In genomic region chr1:16163882-16164820, GRCh38 we compare ENCODE assay signal across 9 cellular contexts. TPM values are rescaled to one million over a fixed set of nuclear protein-coding genes. Genes with fewer than 3 reads are reported as not detected.
A peak's percentile ranks its signal among the peaks of the same experiment; 100 is the strongest.
DNase-seq lines count a peak whose midpoint lies in the region; ATAC-seq and TF ChIP-seq lines count a peak whose summit lies in the region.
"Had no signal": no experiment of that assay in that cellular context is flagged by ENCODE, and none has a peak within 500 bp of the region (broad histone marks: within the 10 kb centered on the region; RNA-seq: fewer than 3 reads in every experiment).

No MANE protein-coding gene starts in this region.

- H3K4me3 ChIP-seq in MG63 (no peak overlapping the region), stomach (no peak overlapping the region)

- H3K27ac Mint-ChIP-seq in WTC11: peak overlapping the region; percentile 72

- DNase-seq in COR-L47 (lab: John Stamatoyannopoulos, UW) (peak; percentile 87), MG63 (peak; percentile 91), WTC11 (ENCODE audit: low spot score) (no peak), kidney glomerular epithelial cell (lab: John Stamatoyannopoulos, UW) (peak; percentile 96), 8988T (no peak), stomach (no peak)

- H3K27me3 ChIP-seq in MG63 (no peaks in the 10 kb centered on the region), stomach (peaks cover 0 to 8% (median 0%) of the 10 kb centered on the region in 3 donors)

- TF ChIP-seq CTCF in WTC11 (IDR thresholded peaks at IDR 0.05): no peak
- TF ChIP-seq CTCF in stomach (IDR thresholded peaks at IDR 0.05): no peak

- TF ChIP-seq POLR2A in stomach (IDR thresholded peaks at IDR 0.05): no peak

- H3K27ac ChIP-seq in stomach: peak overlapping the region in 2 of 5 donors; percentile 2 to 43

- WGBS in stomach, 5 donors: 59 to 69% (median 62%) methylated on average over 16 of the region's 16 CpGs

- no peaks in the 10 kb centered on the region for H3K36me3 Mint-ChIP-seq in WTC11
- H3K36me3 Mint-ChIP-seq: IgD-negative memory B cell had no signal

- CTCF ChIA-PET in WTC11 (lab: Charles Lee): interaction anchor here (0.6 to 4.3 kb wide), 7 partner anchors 17 to 91 kb away, joined by 3 to 28 read pairs (median 5); partner anchors contain the start of gene FAM131C

- H3K4me1 ChIP-seq in stomach: peaks cover 13 to 53% (median 37%) of the 10 kb centered on the region in 4 donors

- no peaks in the 10 kb centered on the region for H3K9me3 Mint-ChIP-seq in WTC11
- H3K9me3 Mint-ChIP-seq: IgD-negative memory B cell had no signal

- no peak overlapping the region for H3K4me3 Mint-ChIP-seq in WTC11

- peaks cover 7% of the 10 kb centered on the region; the same call in 1 of the 2 replicates for H3K27me3 Mint-ChIP-seq in WTC11 (ENCODE audit: low read depth)
- H3K27me3 Mint-ChIP-seq: IgD-negative memory B cell had no signal

- no peak for TF ChIP-seq EP300 in stomach (IDR thresholded peaks at IDR 0.05)

- no peaks in the 10 kb centered on the region for H3K36me3 ChIP-seq in MG63
- H3K36me3 ChIP-seq in stomach: no peaks in the 10 kb centered on the region

- peaks cover 56% of the 10 kb centered on the region for H3K4me1 Mint-ChIP-seq in WTC11

- H3K9me3 ChIP-seq in MG63 (no peaks in the 10 kb centered on the region), stomach (no peaks in the 10 kb centered on the region)

- intact Hi-C loops in stomach (cut with DNase I; ENCODE audit: low total_unique reads): no loop called here

- ATAC-seq in WTC11 (no peak), GM18909 (IDR thresholded peaks at IDR 0.05; ENCODE audit: poor library complexity, unreplicated experiment) (no peak), GM18502 (IDR thresholded peaks at IDR 0.05; ENCODE audit: poor library complexity, unreplicated experiment) (no peak)

- POLR2A ChIA-PET in WTC11 (lab: Charles Lee): interaction anchor here (0.6 to 1.0 kb wide), 2 partner anchors 7 to 17 kb away, joined by 3 to 4 read pairs; no protein-coding TSS in a partner anchor

TF ChIP-seq in WTC11, 78 proteins besides CTCF, POLR2A, EP300 and RAD21 (continues in another document):
- TF ChIP-seq KAT7 (CRISPR knock-in tag; IDR thresholded peaks at IDR 0.05; ENCODE audit: borderline replicate concordance): no peak
- no peak for TF ChIP-seq JAZF1 (CRISPR knock-in tag; IDR thresholded peaks at IDR 0.05)
- peak; percentile 99 for TF ChIP-seq HMGA2 (CRISPR knock-in tag; IDR thresholded peaks at IDR 0.05)
- TF ChIP-seq CREM (CRISPR knock-in tag; IDR thresholded peaks at IDR 0.05): no peak
- TF ChIP-seq ELF4 (CRISPR knock-in tag; IDR thresholded peaks at IDR 0.05; ENCODE audit: low read depth): no peak
- no peak for TF ChIP-seq PRDM15 (CRISPR knock-in tag; IDR thresholded peaks at IDR 0.05)
- TF ChIP-seq, protein P1, sequence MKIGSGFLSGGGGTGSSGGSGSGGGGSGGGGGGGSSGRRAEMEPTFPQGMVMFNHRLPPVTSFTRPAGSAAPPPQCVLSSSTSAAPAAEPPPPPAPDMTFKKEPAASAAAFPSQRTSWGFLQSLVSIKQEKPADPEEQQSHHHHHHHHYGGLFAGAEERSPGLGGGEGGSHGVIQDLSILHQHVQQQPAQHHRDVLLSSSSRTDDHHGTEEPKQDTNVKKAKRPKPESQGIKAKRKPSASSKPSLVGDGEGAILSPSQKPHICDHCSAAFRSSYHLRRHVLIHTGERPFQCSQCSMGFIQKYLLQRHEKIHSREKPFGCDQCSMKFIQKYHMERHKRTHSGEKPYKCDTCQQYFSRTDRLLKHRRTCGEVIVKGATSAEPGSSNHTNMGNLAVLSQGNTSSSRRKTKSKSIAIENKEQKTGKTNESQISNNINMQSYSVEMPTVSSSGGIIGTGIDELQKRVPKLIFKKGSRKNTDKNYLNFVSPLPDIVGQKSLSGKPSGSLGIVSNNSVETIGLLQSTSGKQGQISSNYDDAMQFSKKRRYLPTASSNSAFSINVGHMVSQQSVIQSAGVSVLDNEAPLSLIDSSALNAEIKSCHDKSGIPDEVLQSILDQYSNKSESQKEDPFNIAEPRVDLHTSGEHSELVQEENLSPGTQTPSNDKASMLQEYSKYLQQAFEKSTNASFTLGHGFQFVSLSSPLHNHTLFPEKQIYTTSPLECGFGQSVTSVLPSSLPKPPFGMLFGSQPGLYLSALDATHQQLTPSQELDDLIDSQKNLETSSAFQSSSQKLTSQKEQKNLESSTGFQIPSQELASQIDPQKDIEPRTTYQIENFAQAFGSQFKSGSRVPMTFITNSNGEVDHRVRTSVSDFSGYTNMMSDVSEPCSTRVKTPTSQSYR (CRISPR knock-in tag; IDR thresholded peaks at IDR 0.05): no peak
- no peak for TF ChIP-seq ZBTB21 (CRISPR knock-in tag; IDR thresholded peaks at IDR 0.05; ENCODE audit: borderline replicate concordance)
- TF ChIP-seq, protein P2, sequence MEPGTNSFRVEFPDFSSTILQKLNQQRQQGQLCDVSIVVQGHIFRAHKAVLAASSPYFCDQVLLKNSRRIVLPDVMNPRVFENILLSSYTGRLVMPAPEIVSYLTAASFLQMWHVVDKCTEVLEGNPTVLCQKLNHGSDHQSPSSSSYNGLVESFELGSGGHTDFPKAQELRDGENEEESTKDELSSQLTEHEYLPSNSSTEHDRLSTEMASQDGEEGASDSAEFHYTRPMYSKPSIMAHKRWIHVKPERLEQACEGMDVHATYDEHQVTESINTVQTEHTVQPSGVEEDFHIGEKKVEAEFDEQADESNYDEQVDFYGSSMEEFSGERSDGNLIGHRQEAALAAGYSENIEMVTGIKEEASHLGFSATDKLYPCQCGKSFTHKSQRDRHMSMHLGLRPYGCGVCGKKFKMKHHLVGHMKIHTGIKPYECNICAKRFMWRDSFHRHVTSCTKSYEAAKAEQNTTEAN (CRISPR knock-in tag; IDR thresholded peaks at IDR 0.05): no peak
- TF ChIP-seq TEAD4 (CRISPR knock-in tag; IDR thresholded peaks at IDR 0.05): no peak
- no peak for TF ChIP-seq NR3C1 (CRISPR knock-in tag; conservative IDR thresholded peaks at IDR 0.05; ENCODE audit: low read depth)
- TF ChIP-seq, protein P3, sequence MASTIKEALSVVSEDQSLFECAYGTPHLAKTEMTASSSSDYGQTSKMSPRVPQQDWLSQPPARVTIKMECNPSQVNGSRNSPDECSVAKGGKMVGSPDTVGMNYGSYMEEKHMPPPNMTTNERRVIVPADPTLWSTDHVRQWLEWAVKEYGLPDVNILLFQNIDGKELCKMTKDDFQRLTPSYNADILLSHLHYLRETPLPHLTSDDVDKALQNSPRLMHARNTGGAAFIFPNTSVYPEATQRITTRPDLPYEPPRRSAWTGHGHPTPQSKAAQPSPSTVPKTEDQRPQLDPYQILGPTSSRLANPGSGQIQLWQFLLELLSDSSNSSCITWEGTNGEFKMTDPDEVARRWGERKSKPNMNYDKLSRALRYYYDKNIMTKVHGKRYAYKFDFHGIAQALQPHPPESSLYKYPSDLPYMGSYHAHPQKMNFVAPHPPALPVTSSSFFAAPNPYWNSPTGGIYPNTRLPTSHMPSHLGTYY (CRISPR knock-in tag; IDR thresholded peaks at IDR 0.05): no peak
- peak; percentile 62; the same call in 1 of the 2 replicates for TF ChIP-seq GABPB1 (CRISPR knock-in tag; IDR thresholded peaks at IDR 0.05)
- TF ChIP-seq CBFB (CRISPR knock-in tag; IDR thresholded peaks at IDR 0.05; ENCODE audit: low read depth): no peak
- no peak for TF ChIP-seq ESRRA (CRISPR knock-in tag; IDR thresholded peaks at IDR 0.05; ENCODE audit: borderline replicate concordance)

RNA-seq across cellular contexts. Expression of gene EPHA2, which starts 8.3 kb away (rescaled TPM):
- 68.4 and 80.5 TPM in 2 replicates for total RNA-seq in MG63 (2014; rRNA removed; shearing (Covaris generic); ENCODE audit: low replicate concordance)
- 31.4 to 44.4 TPM (median 31.7 TPM) in 3 replicates for total RNA-seq in WTC11 (2021)
- 100 to 1,000 TPM in 1 of 5 donors, 10 to 100 TPM in 3, 1 to 10 TPM in 1; 6.7 to 200 (median 42.7) TPM for total RNA-seq in stomach
- polyA plus RNA-seq in stomach: 10 to 100 TPM in 2 of 3 donors, 1 to 10 TPM in 1; 4.6 to 30.4 (median 11.0) TPM
- polyA plus RNA-seq: IgD-negative memory B cell had no signal

RNA-seq across cellular contexts. Expression of gene ARHGEF19, which starts 48.3 kb away (rescaled TPM):
- 20.4 and 36.3 TPM in 2 replicates for total RNA-seq in MG63 (2014; rRNA removed; shearing (Covaris generic); ENCODE audit: low replicate concordance)
- total RNA-seq in WTC11 (2021): 51.1 to 53.1 TPM (median 52.9 TPM) in 3 replicates
- total RNA-seq in stomach: 10 to 100 TPM in 2 of 5 donors, 1 to 10 TPM in 3; 3.5 to 17.4 (median 8.1) TPM
- polyA plus RNA-seq in stomach: 10 to 100 TPM in 1 of 3 donors, 1 to 10 TPM in 2; 9.5 to 20.1 (median 9.5) TPM

Comparison
In these comparisons a context has a peak if more than half of its experiments do, and no peak if none do; other contexts are left out.
1. DNase-seq: peak in COR-L47 (single experiment), MG63 (single experiment) and kidney glomerular epithelial cell (single experiment); none in WTC11 (single experiment), 8988T (single experiment) and stomach (single experiment).